28 cellular contexts compared by ENCODE assay signal in the genomic region with DNA sequence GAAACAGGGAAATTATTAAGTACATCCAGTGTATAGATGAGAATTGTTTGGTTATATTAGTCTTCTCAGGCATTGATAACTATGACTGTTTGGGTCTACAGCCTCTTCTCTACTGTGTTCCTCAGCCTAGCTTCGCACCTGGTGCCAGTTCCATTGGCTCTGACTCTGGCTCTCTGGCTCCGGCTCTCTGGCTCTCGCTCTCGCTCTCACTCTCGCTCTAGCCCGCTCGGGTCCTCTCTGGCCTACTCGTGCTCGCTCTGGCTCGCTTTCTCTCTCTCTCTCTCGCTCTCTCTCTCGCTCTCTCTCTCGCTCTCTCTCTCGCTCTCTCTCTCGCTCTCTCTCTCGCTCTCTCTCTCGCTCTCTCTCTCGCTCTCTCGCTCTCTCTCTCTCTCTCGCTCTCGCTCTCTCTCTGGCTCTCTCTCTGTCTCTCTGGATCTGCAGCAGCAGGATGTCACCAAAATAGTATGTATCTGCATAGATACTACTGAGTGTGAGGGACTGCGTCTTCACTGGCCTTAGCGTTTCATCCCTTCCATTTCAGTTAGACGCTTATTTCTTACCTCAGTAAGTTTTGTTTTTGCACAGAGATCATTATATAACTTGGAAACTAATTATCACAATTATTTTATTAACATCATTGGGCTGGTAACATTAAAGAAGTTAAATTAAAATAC. TPM values are rescaled to one million over a fixed set of nuclear protein-coding genes. Genes with fewer than 3 reads are reported as not detected.
DNase-seq lines count a peak whose midpoint lies in the region; ATAC-seq and TF ChIP-seq lines count a peak whose summit lies in the region.
"Had no signal": no experiment of that assay in that cellular context is flagged by ENCODE, and none has a peak within 500 bp of the region (broad histone marks: within the 10 kb centered on the region; RNA-seq: fewer than 3 reads in every experiment).

No MANE protein-coding gene starts in this region.

- H3K4me3 Mint-ChIP-seq in activated B cell treated with CpG ODN at 0.5 μM for 24 hours: peak overlapping the region; percentile 45
- no peak overlapping the region for H3K4me3 Mint-ChIP-seq in activated T-cell treated with anti-CD3 and anti-CD28 coated beads, Interleukin-2, amount 50 U/mL, for 4 hours
- H3K4me3 Mint-ChIP-seq: activated naive CD8-positive, alpha-beta T cell treated with anti-CD3 and anti-CD28 coated beads, Interleukin-2, amount 50 U/mL, for 24 hours; CD8-positive, alpha-beta T cell; IgD-negative memory B cell; memory B cell had no signal

- no peaks in the 10 kb centered on the region for H3K27me3 ChIP-seq in thyroid gland
- H3K27me3 ChIP-seq: Peyer's patch, SJCRH30, vagina had no signal

- no peak for TF ChIP-seq POLR2A in thyroid gland (IDR thresholded peaks at IDR 0.05)

- DNase-seq in Right ventricle myocardium inferior (ENCODE audit: missing footprints) (no peak), cardiac septum (ENCODE audit: low spot score) (no peak), activated B cell treated with CpG ODN at 0.5 μM for 24 hours (no peak), fibroblast of pulmonary artery (ENCODE audit: low read depth) (peak; percentile 23), thyroid gland (peak in 1 of 2 donors; percentile 13), putamen (ENCODE audit: low spot score) (no peak), NCI-H1092 treated with DMSO at 0.1 percent for 48 hours (lab: John Stamatoyannopoulos, UW) (no peak)
- no peak for DNase-seq in activated T-cell treated with anti-CD3 and anti-CD28 coated beads, Interleukin-2, amount 50 U/mL, for 4 hours
- DNase-seq: activated CD4-positive, alpha-beta T cell treated with anti-CD3 and anti-CD28 coated beads for 1 hour; activated gamma-delta T cell; activated naive CD8-positive, alpha-beta T cell treated with anti-CD3 and anti-CD28 coated beads, Interleukin-2, amount 50 U/mL, for 24 hours; activated T-cell treated with anti-CD3 and anti-CD28 coated beads for 4 hours; CD8-positive, alpha-beta T cell; H7; NCI-H1105; NCI-H2029 treated with DMSO at 0.1 percent for 48 hours; NCI-H2227 treated with DMSO at 0.1 percent for 48 hours; NCI-H748 treated with DMSO at 0.1 percent for 48 hours; Peyer's patch; SJCRH30; stimulated activated naive CD8-positive, alpha-beta T cell treated with anti-CD3 and anti-CD28 coated beads, Interleukin-15, amount 100 ng/mL, for 72 hours had no signal

- intact Hi-C loops in Right ventricle myocardium inferior (cut with DNase I) (no loop called here), cardiac septum (cut with DNase I) (no loop called here), activated B cell treated with CpG ODN at 0.5 μM for 24 hours (cut with micrococcal nuclease) (no loop called here), thyroid gland (cut with DNase I) (loop anchor here (10.0 kb wide), 1 partner anchor 77 kb away; no protein-coding TSS in a partner anchor)

- TF ChIP-seq CTCF in activated B cell treated with CpG ODN at 0.5 μM for 24 hours (IDR thresholded peaks at IDR 0.05) (no peak), fibroblast of pulmonary artery (IDR thresholded peaks at IDR 0.05; ENCODE audit: low read length, missing control alignments) (no peak), thyroid gland (IDR thresholded peaks at IDR 0.05) (peak in 4 of 6 experiments; percentile 4 to 58 (median 33))

- H3K27ac Mint-ChIP-seq in activated B cell treated with CpG ODN at 0.5 μM for 24 hours: peak overlapping the region; percentile 54
- H3K27ac Mint-ChIP-seq: activated naive CD8-positive, alpha-beta T cell treated with anti-CD3 and anti-CD28 coated beads, Interleukin-2, amount 50 U/mL, for 24 hours; CD8-positive, alpha-beta T cell; memory B cell; progenitor cell of endocrine pancreas had no signal

- H3K36me3 Mint-ChIP-seq in activated B cell treated with CpG ODN at 0.5 μM for 24 hours (ENCODE audit: low read depth): no peaks in the 10 kb centered on the region
- no peaks in the 10 kb centered on the region for H3K36me3 Mint-ChIP-seq in activated T-cell treated with anti-CD3 and anti-CD28 coated beads, Interleukin-2, amount 50 U/mL, for 4 hours (ENCODE audit: insufficient read depth)
- H3K36me3 Mint-ChIP-seq: CD8-positive, alpha-beta T cell; IgD-negative memory B cell; memory B cell had no signal

- ATAC-seq in Right ventricle myocardium inferior (peak; percentile 60), activated B cell treated with CpG ODN at 0.5 μM for 24 hours (ENCODE audit: low read depth) (no peak)
- no peak for ATAC-seq in activated T-cell treated with anti-CD3 and anti-CD28 coated beads, Interleukin-2, amount 50 U/mL, for 4 hours
- ATAC-seq: A549; activated naive CD8-positive, alpha-beta T cell treated with anti-CD3 and anti-CD28 coated beads, Interleukin-2, amount 50 U/mL, for 24 hours; CD8-positive, alpha-beta T cell; stimulated activated naive CD8-positive, alpha-beta T cell treated with anti-CD3 and anti-CD28 coated beads, Interleukin-15, amount 100 ng/mL, for 72 hours had no signal

- no peaks in the 10 kb centered on the region for H3K9me3 ChIP-seq in thyroid gland
- H3K9me3 ChIP-seq: A549, Peyer's patch, SJCRH30, vagina had no signal

- H3K27me3 Mint-ChIP-seq in activated B cell treated with CpG ODN at 0.5 μM for 24 hours: no peaks in the 10 kb centered on the region
- no peaks in the 10 kb centered on the region for H3K27me3 Mint-ChIP-seq in activated T-cell treated with anti-CD3 and anti-CD28 coated beads, Interleukin-2, amount 50 U/mL, for 4 hours (ENCODE audit: low read depth)
- H3K27me3 Mint-ChIP-seq: activated naive CD8-positive, alpha-beta T cell treated with anti-CD3 and anti-CD28 coated beads, Interleukin-2, amount 50 U/mL, for 24 hours; IgD-negative memory B cell; memory B cell; progenitor cell of endocrine pancreas; stimulated activated naive CD8-positive, alpha-beta T cell treated with anti-CD3 and anti-CD28 coated beads, Interleukin-15, amount 100 ng/mL, for 72 hours had no signal

- no peaks in the 10 kb centered on the region for H3K4me1 ChIP-seq in thyroid gland
- H3K4me1 ChIP-seq: Peyer's patch, SJCRH30, vagina had no signal

- CTCF ChIA-PET in activated B cell treated with CpG ODN at 0.5 μM for 24 hours (lab: Charles Lee): no interaction called here

- no peak overlapping the region for H3K27ac ChIP-seq in thyroid gland
- H3K27ac ChIP-seq: A549, Peyer's patch, SJCRH30, vagina had no signal

- H3K36me3 ChIP-seq in thyroid gland: no peaks in the 10 kb centered on the region
- H3K36me3 ChIP-seq: Peyer's patch, SJCRH30, vagina had no signal

- peaks cover under 1% of the 10 kb centered on the region for H3K4me1 Mint-ChIP-seq in activated B cell treated with CpG ODN at 0.5 μM for 24 hours
- H3K4me1 Mint-ChIP-seq in activated T-cell treated with anti-CD3 and anti-CD28 coated beads, Interleukin-2, amount 50 U/mL, for 4 hours (ENCODE audit: low read depth): peaks cover under 1% of the 10 kb centered on the region
- H3K4me1 Mint-ChIP-seq: memory B cell had no signal

- POLR2A ChIA-PET in activated B cell treated with CpG ODN at 0.5 μM for 24 hours (lab: Charles Lee): no interaction called here

- 73 to 79% methylated on average over 20 to 23 of the region's 24 CpGs for whole genome bisulfite sequencing in thyroid gland, 2 donors

- H3K9me3 Mint-ChIP-seq in activated B cell treated with CpG ODN at 0.5 μM for 24 hours: no peaks in the 10 kb centered on the region
- H3K9me3 Mint-ChIP-seq in activated T-cell treated with anti-CD3 and anti-CD28 coated beads, Interleukin-2, amount 50 U/mL, for 4 hours: no peaks in the 10 kb centered on the region
- H3K9me3 Mint-ChIP-seq: activated naive CD8-positive, alpha-beta T cell treated with anti-CD3 and anti-CD28 coated beads, Interleukin-2, amount 50 U/mL, for 24 hours; CD8-positive, alpha-beta T cell; IgD-negative memory B cell; memory B cell; stimulated activated naive CD8-positive, alpha-beta T cell treated with anti-CD3 and anti-CD28 coated beads, Interleukin-15, amount 100 ng/mL, for 72 hours had no signal

- no peak overlapping the region for H3K4me3 ChIP-seq in fibroblast of pulmonary artery (replicated peaks; ENCODE audit: low read depth, low read length)
- no peak overlapping the region for H3K4me3 ChIP-seq in thyroid gland (replicated peaks in 1 of 3)
- H3K4me3 ChIP-seq: A549, Peyer's patch, SJCRH30, vagina had no signal

RNA-seq across cellular contexts. Expression of gene SSBP1, which starts 6.5 kb away (rescaled TPM):
- total RNA-seq in Right ventricle myocardium inferior (109 TPM), cardiac septum (84.2 TPM), activated B cell treated with CpG ODN at 0.5 μM for 24 hours (122 and 146 TPM in 2 replicates), thyroid gland (100 to 1,000 TPM; 112 to 146 (median 129) TPM)
- total RNA-seq in activated T-cell treated with anti-CD3 and anti-CD28 coated beads, Interleukin-2, amount 50 U/mL, for 4 hours: 100 to 1,000 TPM; 326 to 387 (median 369) TPM

RNA-seq across cellular contexts. Expression of gene WEE2, which starts 23.5 kb away (rescaled TPM):
- total RNA-seq in Right ventricle myocardium inferior (not detected), cardiac septum (not detected), activated B cell treated with CpG ODN at 0.5 μM for 24 hours (not detected in 2 replicates), thyroid gland (under 1 TPM in 1 of 4 donors, not detected in 3; 0.79 TPM)
- total RNA-seq in activated T-cell treated with anti-CD3 and anti-CD28 coated beads, Interleukin-2, amount 50 U/mL, for 4 hours: not detected
- total RNA-seq: fibroblast of villous mesenchyme, Peyer's patch, SJCRH30, skeletal muscle tissue, vagina had no signal

RNA-seq across cellular contexts. Expression of gene DENND11, which starts 29.6 kb away (rescaled TPM):
- total RNA-seq in Right ventricle myocardium inferior (9.1 TPM), cardiac septum (8.7 TPM), activated B cell treated with CpG ODN at 0.5 μM for 24 hours (49.1 and 58.1 TPM in 2 replicates), thyroid gland (10 to 100 TPM; 34.1 to 57.5 (median 45.3) TPM)
- 10 to 100 TPM; 15.4 to 16.1 (median 15.8) TPM for total RNA-seq in activated T-cell treated with anti-CD3 and anti-CD28 coated beads, Interleukin-2, amount 50 U/mL, for 4 hours

RNA-seq across cellular contexts. Expression of gene TAS2R3, which starts 32.3 kb away (rescaled TPM):
- total RNA-seq in Right ventricle myocardium inferior (0.43 TPM), cardiac septum (0.35 TPM), activated B cell treated with CpG ODN at 0.5 μM for 24 hours (2.8 and 3.3 TPM in 2 replicates), thyroid gland (10 to 100 TPM in 1 of 4 donors, 1 to 10 TPM in 3; 3.0 to 11.1 (median 4.1) TPM)
- total RNA-seq in activated T-cell treated with anti-CD3 and anti-CD28 coated beads, Interleukin-2, amount 50 U/mL, for 4 hours: under 1 TPM; 0.29 to 0.61 (median 0.43) TPM
- total RNA-seq: CD8-positive, alpha-beta T cell had no signal

RNA-seq across cellular contexts. Expression of gene TAS2R4, which starts 44.9 kb away (rescaled TPM):
- total RNA-seq in Right ventricle myocardium inferior: 0.14 TPM
- 0.54 TPM for total RNA-seq in cardiac septum
- total RNA-seq in activated B cell treated with CpG ODN at 0.5 μM for 24 hours: 1.3 and 1.9 TPM in 2 replicates
- total RNA-seq in thyroid gland: 1 to 10 TPM; 1.8 to 6.3 (median 4.3) TPM
- total RNA-seq in activated T-cell treated with anti-CD3 and anti-CD28 coated beads, Interleukin-2, amount 50 U/mL, for 4 hours: under 1 TPM; 0.20 to 0.42 (median 0.22) TPM

Comparison
In these comparisons a context has a peak if more than half of its experiments do, and no peak if none do; other contexts are left out.
1. CTCF ChIP-seq: peak in thyroid gland (4 of 6); none in activated B cell treated with CpG ODN at 0.5 μM for 24 hours (single experiment) and fibroblast of pulmonary artery (single experiment).